Comparison of ENCODE assay signal across 17 cellular contexts in genomic region chr9:7147136-7148090, GRCh38.
DNase-seq lines count a peak whose midpoint lies in the region; ATAC-seq and TF ChIP-seq lines count a peak whose summit lies in the region.
"Had no signal": no experiment of that assay in that cellular context is flagged by ENCODE, and none has a peak within 500 bp of the region (broad histone marks: within the 10 kb centered on the region; RNA-seq: fewer than 3 reads in every experiment).

No MANE protein-coding gene starts in this region.

- no peak overlapping the region for H3K4me3 Mint-ChIP-seq in nephron
- H3K4me3 Mint-ChIP-seq: activated naive CD8-positive, alpha-beta T cell treated with anti-CD3 and anti-CD28 coated beads for 36 hours; GM23338; natural killer cell had no signal

- peaks cover 5 to 15% of the 10 kb centered on the region in 2 donors for H3K36me3 Mint-ChIP-seq in activated naive CD4-positive, alpha-beta T cell treated with anti-CD3 and anti-CD28 coated beads, Interleukin-2, amount 50 U/mL, for 72 hours
- H3K36me3 Mint-ChIP-seq in nephron (ENCODE audit: low read depth), result no peaks in the 10 kb centered on the region
- H3K36me3 Mint-ChIP-seq: natural killer cell had no signal

- H3K27ac Mint-ChIP-seq in activated naive CD4-positive, alpha-beta T cell treated with anti-CD3 and anti-CD28 coated beads, Interleukin-2, amount 50 U/mL, for 72 hours, result peak overlapping the region; percentile 15 to 19
- H3K27ac Mint-ChIP-seq in nephron, result peak overlapping the region in 2 of 3 experiments; percentile 7 to 47
- H3K27ac Mint-ChIP-seq: activated naive CD8-positive, alpha-beta T cell treated with anti-CD3 and anti-CD28 coated beads for 36 hours; GM23338; natural killer cell had no signal

- no peaks in the 10 kb centered on the region for H3K27me3 ChIP-seq in aorta (ENCODE audit: control insufficient read depth in 1 of 2, insufficient read depth in 2 of 2, low read length in 1 of 2)
- H3K27me3 ChIP-seq: stomach had no signal

- no peaks in the 10 kb centered on the region for H3K27me3 Mint-ChIP-seq in nephron (ENCODE audit: low read depth)
- H3K27me3 Mint-ChIP-seq: activated naive CD8-positive, alpha-beta T cell treated with anti-CD3 and anti-CD28 coated beads for 36 hours had no signal

- intact Hi-C loops in Right ventricle myocardium inferior (cut with DNase I) (no loop called here), aorta (cut with DNase I) (no loop called here)

- peak overlapping the region in 1 of 2 donors; percentile 46 for H3K27ac ChIP-seq in aorta (ENCODE audit: low read depth in 1 of 2, low read length in 2 of 2)
- H3K27ac ChIP-seq: SK-N-MC, stomach had no signal

- no peak overlapping the region for H3K4me3 ChIP-seq in aorta (ENCODE audit: low read length in 2 of 2)
- H3K4me3 ChIP-seq: GM23338, SK-N-MC, stomach had no signal

- peaks cover 0 to 2% of the 10 kb centered on the region in 2 donors for H3K4me1 ChIP-seq in aorta (ENCODE audit: control insufficient read depth in 1 of 2, insufficient read depth in 2 of 2, low read length in 2 of 2)

- ATAC-seq in activated naive CD4-positive, alpha-beta T cell treated with anti-CD3 and anti-CD28 coated beads, Interleukin-2, amount 50 U/mL, for 72 hours, result no peak
- ATAC-seq in Right ventricle myocardium inferior (peak; percentile 85), aorta (ENCODE audit: low FRiP score) (peak; percentile 63), GM21381 (IDR thresholded peaks at IDR 0.05; ENCODE audit: unreplicated experiment) (no peak)
- ATAC-seq: natural killer cell had no signal

- no peak for DNase-seq in activated naive CD4-positive, alpha-beta T cell treated with anti-CD3 and anti-CD28 coated beads, Interleukin-2, amount 50 U/mL, for 72 hours (ENCODE audit: low spot score in 2 of 2)
- DNase-seq in activated naive CD4-positive, alpha-beta T cell (lab: John Stamatoyannopoulos, UW), result no peak
- DNase-seq in Right ventricle myocardium inferior (ENCODE audit: missing footprints) (peak; percentile 75), aorta (peak in 1 of 2 donors; percentile 63), T-helper 1 cell (no peak), NCI-H2196 (lab: John Stamatoyannopoulos, UW; ENCODE audit: unreplicated experiment) (no peak)
- DNase-seq: activated naive CD8-positive, alpha-beta T cell treated with anti-CD3 and anti-CD28 coated beads for 36 hours; immature natural killer cell; natural killer cell; NCI-H1048; NCI-H2227 treated with DMSO at 0.1 percent for 48 hours; small intestine; stomach had no signal

- TF ChIP-seq CTCF in nephron (IDR thresholded peaks at IDR 0.05; ENCODE audit: unreplicated experiment in 3 of 3), result no peak

- 14 to 20% methylated on average over 14 of the region's 14 CpGs for WGBS in aorta, 2 donors

- H3K4me1 Mint-ChIP-seq in nephron, result peaks cover 24% of the 10 kb centered on the region

- no peaks in the 10 kb centered on the region for H3K9me3 Mint-ChIP-seq in activated naive CD4-positive, alpha-beta T cell treated with anti-CD3 and anti-CD28 coated beads, Interleukin-2, amount 50 U/mL, for 72 hours
- H3K9me3 Mint-ChIP-seq in nephron, result no peaks in the 10 kb centered on the region
- H3K9me3 Mint-ChIP-seq: activated naive CD8-positive, alpha-beta T cell treated with anti-CD3 and anti-CD28 coated beads for 36 hours; GM23338; natural killer cell had no signal

- no peaks in the 10 kb centered on the region for H3K9me3 ChIP-seq in aorta (ENCODE audit: control insufficient read depth, low read length)
- H3K9me3 ChIP-seq: stomach had no signal

- no peaks in the 10 kb centered on the region for H3K36me3 ChIP-seq in aorta (ENCODE audit: control insufficient read depth in 1 of 2, insufficient read depth in 2 of 2, low read length in 1 of 2)

Comparison
In these comparisons a context has a peak if more than half of its experiments do, and no peak if none do; other contexts are left out.
1. ATAC-seq: peak in Right ventricle myocardium inferior (single experiment) and aorta (single experiment); none in activated naive CD4-positive, alpha-beta T cell treated with anti-CD3 and anti-CD28 coated beads, Interleukin-2, amount 50 U/mL, for 72 hours (0 of 2) and GM21381 (single experiment).